ENCODE assay signal across 11 cellular contexts in genomic region chr19:14112809-14113385, GRCh38. TPM values are rescaled to one million over a fixed set of nuclear protein-coding genes. Genes with fewer than 3 reads are reported as not detected.
A peak's percentile ranks its signal among the peaks of the same experiment; 100 is the strongest.
DNase-seq lines count a peak whose midpoint lies in the region; ATAC-seq and TF ChIP-seq lines count a peak whose summit lies in the region.
"Had no signal": no experiment of that assay in that cellular context is flagged by ENCODE, and none has a peak within 500 bp of the region (broad histone marks: within the 10 kb centered on the region; RNA-seq: fewer than 3 reads in every experiment).

No MANE protein-coding gene starts in this region.

- ATAC-seq in HG02571 (IDR thresholded peaks at IDR 0.05; ENCODE audit: unreplicated experiment) = no peak

- POLR2A ChIA-PET in SK-N-SH (lab: Yijun Ruan, JAX) = no interaction called here

- CTCF ChIA-PET in SK-N-SH (lab: Yijun Ruan, JAX) = interaction anchor here (0.8 to 4.7 kb wide), 3 partner anchors 19 to 236 kb away, joined by 3 to 28 read pairs (median 4); partner anchors contain the start of gene ASF1B

- no peak for TF ChIP-seq EP300 in SK-N-SH (IDR thresholded peaks at IDR 0.05; ENCODE audit: borderline replicate concordance in 1 of 2, low read depth in 1 of 2, low read length in 1 of 2)

- no peak for TF ChIP-seq CTCF in SK-N-SH (IDR thresholded peaks at IDR 0.05)

- no peaks in the 10 kb centered on the region for H3K9me2 ChIP-seq in SK-N-SH

- H3K36me3 ChIP-seq in ES-I3 (ENCODE audit: insufficient read depth, low read length) = no peaks in the 10 kb centered on the region
- H3K36me3 ChIP-seq in iPS-15b (ENCODE audit: control insufficient read depth, insufficient read depth, low read length) = peaks cover 2% of the 10 kb centered on the region
- H3K36me3 ChIP-seq in SK-N-SH (replicated peaks in 1 of 2; ENCODE audit: control insufficient read depth in 1 of 2, insufficient read depth in 2 of 2, low read length in 1 of 2) = no peaks in the 10 kb centered on the region

- peaks cover 56% of the 10 kb centered on the region for H3K79me2 ChIP-seq in SK-N-SH (ENCODE audit: insufficient read depth)

- H3K9ac ChIP-seq in ES-I3 (ENCODE audit: low read depth, low read length) (peak overlapping the region; percentile 2), iPS-15b (ENCODE audit: low read depth, low read length) (peak overlapping the region; percentile 12), SK-N-SH (no peak overlapping the region)

- H3K4me3 ChIP-seq in iPS-15b (ENCODE audit: low read depth, low read length) = no peak overlapping the region
- H3K4me3 ChIP-seq in skeletal muscle cell (ENCODE audit: low read depth, low read length) = peak overlapping the region; percentile 7
- H3K4me3 ChIP-seq in SK-N-SH (ENCODE audit: low read depth in 2 of 2, low read length in 1 of 2) = no peak overlapping the region

- H3K27me3 ChIP-seq in iPS-15b (ENCODE audit: control insufficient read depth, insufficient read depth, low read length) (no peaks in the 10 kb centered on the region), SK-N-SH (ENCODE audit: insufficient read depth) (no peaks in the 10 kb centered on the region)

- H3K4me2 ChIP-seq in SK-N-SH = no peak overlapping the region

- H3K4me1 ChIP-seq in ES-I3 (ENCODE audit: insufficient read depth, low read length) (peaks cover 16% of the 10 kb centered on the region), iPS-15b (ENCODE audit: control insufficient read depth, insufficient read depth, low read length) (peaks cover 17% of the 10 kb centered on the region), SK-N-SH (ENCODE audit: control insufficient read depth in 1 of 2, insufficient read depth in 2 of 2, low read depth in 1 of 2, low read length in 1 of 2) (peaks cover 5 to 14% of the 10 kb centered on the region in 2 experiments; a peak in 2 of 4 replicates)

- no peak for TF ChIP-seq RAD21 in SK-N-SH (IDR thresholded peaks at IDR 0.05; ENCODE audit: low read length)

- H3K27ac ChIP-seq in adipose tissue (ENCODE audit: low read depth, low read length) (peak overlapping the region; percentile 44), SK-N-SH (ENCODE audit: low read depth in 2 of 2, low read length in 1 of 2) (no peak overlapping the region)

- no peaks in the 10 kb centered on the region for H3F3A ChIP-seq in SK-N-SH (replicated peaks; ENCODE audit: insufficient read depth)

- no peaks in the 10 kb centered on the region for H4K20me1 ChIP-seq in SK-N-SH (ENCODE audit: insufficient read depth)

- H2AFZ ChIP-seq in SK-N-SH (ENCODE audit: low read depth) = no peak overlapping the region

- no peak for DNase-seq in skeletal muscle cell (ENCODE audit: low read depth)
- no peak for DNase-seq in NCI-H2196 treated with DMSO at 0.1 percent for 48 hours (lab: John Stamatoyannopoulos, UW; ENCODE audit: unreplicated experiment)
- DNase-seq in SK-N-SH = no peak
- DNase-seq in NCI-H187 treated with DMSO at 0.1 percent for 48 hours (lab: John Stamatoyannopoulos, UW) = no peak
- DNase-seq: DMS53, NCI-H1417 treated with DMSO at 0.1 percent for 48 hours, retina had no signal

- H3K9me3 ChIP-seq in ES-I3 (ENCODE audit: control insufficient read depth, insufficient read depth, low read length) = no peaks in the 10 kb centered on the region
- no peaks in the 10 kb centered on the region for H3K9me3 ChIP-seq in iPS-15b (ENCODE audit: control insufficient read depth, insufficient read depth, low read length)
- no peaks in the 10 kb centered on the region for H3K9me3 ChIP-seq in SK-N-SH

- 30 to 42% (median 39%) methylated on average over 12 of the region's 12 CpGs for WGBS in adipose tissue, 3 donors
- WGBS in SK-N-SH (ENCODE audit: low lambda C conversion rate) = 79% methylated on average over 4 of the region's 12 CpGs

TF ChIP-seq in SK-N-SH, 30 proteins besides CTCF, POLR2A, EP300 and RAD21:
- TF ChIP-seq NFIC (IDR thresholded peaks at IDR 0.05; ENCODE audit: borderline replicate concordance) (no peak), SMC3 (IDR thresholded peaks at IDR 0.05; ENCODE audit: low read depth, low read length) (no peak)
- TF ChIP-seq, protein P1, sequence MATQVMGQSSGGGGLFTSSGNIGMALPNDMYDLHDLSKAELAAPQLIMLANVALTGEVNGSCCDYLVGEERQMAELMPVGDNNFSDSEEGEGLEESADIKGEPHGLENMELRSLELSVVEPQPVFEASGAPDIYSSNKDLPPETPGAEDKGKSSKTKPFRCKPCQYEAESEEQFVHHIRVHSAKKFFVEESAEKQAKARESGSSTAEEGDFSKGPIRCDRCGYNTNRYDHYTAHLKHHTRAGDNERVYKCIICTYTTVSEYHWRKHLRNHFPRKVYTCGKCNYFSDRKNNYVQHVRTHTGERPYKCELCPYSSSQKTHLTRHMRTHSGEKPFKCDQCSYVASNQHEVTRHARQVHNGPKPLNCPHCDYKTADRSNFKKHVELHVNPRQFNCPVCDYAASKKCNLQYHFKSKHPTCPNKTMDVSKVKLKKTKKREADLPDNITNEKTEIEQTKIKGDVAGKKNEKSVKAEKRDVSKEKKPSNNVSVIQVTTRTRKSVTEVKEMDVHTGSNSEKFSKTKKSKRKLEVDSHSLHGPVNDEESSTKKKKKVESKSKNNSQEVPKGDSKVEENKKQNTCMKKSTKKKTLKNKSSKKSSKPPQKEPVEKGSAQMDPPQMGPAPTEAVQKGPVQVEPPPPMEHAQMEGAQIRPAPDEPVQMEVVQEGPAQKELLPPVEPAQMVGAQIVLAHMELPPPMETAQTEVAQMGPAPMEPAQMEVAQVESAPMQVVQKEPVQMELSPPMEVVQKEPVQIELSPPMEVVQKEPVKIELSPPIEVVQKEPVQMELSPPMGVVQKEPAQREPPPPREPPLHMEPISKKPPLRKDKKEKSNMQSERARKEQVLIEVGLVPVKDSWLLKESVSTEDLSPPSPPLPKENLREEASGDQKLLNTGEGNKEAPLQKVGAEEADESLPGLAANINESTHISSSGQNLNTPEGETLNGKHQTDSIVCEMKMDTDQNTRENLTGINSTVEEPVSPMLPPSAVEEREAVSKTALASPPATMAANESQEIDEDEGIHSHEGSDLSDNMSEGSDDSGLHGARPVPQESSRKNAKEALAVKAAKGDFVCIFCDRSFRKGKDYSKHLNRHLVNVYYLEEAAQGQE (IDR thresholded peaks at IDR 0.05; ENCODE audit: low read depth, low read length) = no peak

RNA-seq across cellular contexts. Expression of gene PRKACA, which starts 4.7 kb away (rescaled TPM):
- 10 to 100 TPM; 29.8 to 95.5 (median 73.2) TPM for polyA plus RNA-seq in adipose tissue
- 17.2 and 48.4 TPM in 2 replicates for polyA plus RNA-seq in SK-N-SH (2012; rRNA removed)
- 33.8 and 53.4 TPM in 2 replicates for polyA plus RNA-seq in SK-N-SH (2012; cell fraction: cytosol; rRNA removed)
- 32.5 and 44.9 TPM in 2 replicates for polyA plus RNA-seq in SK-N-SH (2012; cell fraction: nucleus; rRNA removed)

RNA-seq across cellular contexts. Expression of gene SAMD1, which starts 22.3 kb away (rescaled TPM):
- 10 to 100 TPM; 20.0 to 28.6 (median 24.4) TPM for polyA plus RNA-seq in adipose tissue
- polyA plus RNA-seq in SK-N-SH (2012; rRNA removed) = 11.7 and 19.0 TPM in 2 replicates
- polyA plus RNA-seq in SK-N-SH (2012; cell fraction: cytosol; rRNA removed) = 12.1 and 16.7 TPM in 2 replicates
- 24.4 and 35.4 TPM in 2 replicates for polyA plus RNA-seq in SK-N-SH (2012; cell fraction: nucleus; rRNA removed)

RNA-seq across cellular contexts. Expression of gene ASF1B, which starts 23.5 kb away (rescaled TPM):
- polyA plus RNA-seq in adipose tissue (1 to 10 TPM in 1 of 3 donors, under 1 TPM in 2; 0.40 to 1.8 (median 0.71) TPM), SK-N-SH (2012; rRNA removed) (17.8 and 19.0 TPM in 2 replicates)
- 12.3 and 20.2 TPM in 2 replicates for polyA plus RNA-seq in SK-N-SH (2012; cell fraction: cytosol; rRNA removed)
- polyA plus RNA-seq in SK-N-SH (2012; cell fraction: nucleus; rRNA removed) = 9.1 and 10.0 TPM in 2 replicates

RNA-seq across cellular contexts. Expression of gene C19orf67, which starts 27.3 kb away (rescaled TPM):
- polyA plus RNA-seq in adipose tissue = not detected
- polyA plus RNA-seq in SK-N-SH (2012; rRNA removed) = not detected in 2 replicates
- not detected in 2 replicates for polyA plus RNA-seq in SK-N-SH (2012; cell fraction: cytosol; rRNA removed)
- not detected in 2 replicates for polyA plus RNA-seq in SK-N-SH (2012; cell fraction: nucleus; rRNA removed)

RNA-seq across cellular contexts. Expression of gene MISP3, which starts 40.3 kb away (rescaled TPM):
- 10 to 100 TPM in 1 of 3 donors, 1 to 10 TPM in 2; 2.3 to 13.2 (median 3.8) TPM for polyA plus RNA-seq in adipose tissue
- polyA plus RNA-seq in SK-N-SH (2012; rRNA removed) = 1.6 and 2.6 TPM in 2 replicates
- polyA plus RNA-seq in SK-N-SH (2012; cell fraction: cytosol; rRNA removed) = 2.0 and 2.2 TPM in 2 replicates
- polyA plus RNA-seq in SK-N-SH (2012; cell fraction: nucleus; rRNA removed) = 2.5 and 5.0 TPM in 2 replicates
